28 cellular contexts compared by ENCODE assay signal in the genomic region with DNA sequence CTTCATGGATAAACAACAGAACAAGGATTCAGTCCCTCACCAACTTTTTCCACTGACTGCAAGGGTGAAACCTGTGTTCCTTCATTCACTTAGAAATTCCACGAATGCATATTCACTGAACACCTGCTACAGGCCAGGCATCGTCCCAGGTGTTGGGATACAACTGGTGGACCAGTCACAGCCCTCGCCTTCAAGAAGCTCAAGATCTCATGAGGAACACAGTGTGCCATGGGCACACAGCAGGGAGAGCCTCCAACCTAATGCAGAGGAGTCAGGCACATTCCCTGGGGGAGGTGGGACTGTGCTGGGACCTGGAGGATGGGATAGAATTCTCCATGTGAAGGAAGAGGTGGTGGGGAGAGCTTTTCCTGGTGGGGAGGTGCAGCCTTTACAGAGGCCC.
"Had no signal": no experiment of that assay in that cellular context is flagged by ENCODE, and none has a peak within 500 bp of the region (broad histone marks: within the 10 kb centered on the region; RNA-seq: fewer than 3 reads in every experiment).

No MANE protein-coding gene starts in this region.

- H3K27ac Mint-ChIP-seq: activated CD4-positive, alpha-beta memory T cell treated with anti-CD3 and anti-CD28 coated beads, Interleukin-2, amount 10 ng/mL, durations not matched to agents 7 days and 5 days; activated CD4-positive, alpha-beta T cell treated with anti-CD3 and anti-CD28 coated beads, Interleukin-2, amount 10 ng/mL, durations not matched to agents 24 days and 14 days; activated naive CD4-positive, alpha-beta T cell treated with anti-CD3 and anti-CD28 coated beads, Interleukin-2, amount 50 U/mL, for 24 hours; activated naive CD8-positive, alpha-beta T cell treated with anti-CD3 and anti-CD28 coated beads, Interleukin-2, amount 50 U/mL, for 24 hours; activated T-helper 2 cell treated with anti-CD3 and anti-CD28 coated beads, Interferon-gamma antibody, Interleukin-2, Interleukin-4, amounts not matched to agents 10 μg/mL and 5 μg/mL and 100 μg/mL, durations not matched to agents 14 hours and 24 hours and 36 hours; effector memory CD8-positive, alpha-beta T cell; mesothelial cell of epicardium; naive B cell; nephron progenitor cell; stimulated activated naive CD8-positive, alpha-beta T cell treated with anti-CD3 and anti-CD28 coated beads, Interleukin-15, Interleukin-2, amounts not matched to agents 100 ng/mL and 50 ng/mL, for 24 hours; T-helper 17 cell had no signal

- H3K36me3 ChIP-seq: ovary, prostate gland, WERI-Rb-1 had no signal

- ATAC-seq: activated naive CD8-positive, alpha-beta T cell treated with anti-CD3 and anti-CD28 coated beads, Interleukin-2, amount 50 U/mL, for 24 hours; effector memory CD8-positive, alpha-beta T cell; right cardiac atrium; SK-N-SH treated with all-trans-retinoic acid at 6 μM for 48 hours; T-helper 17 cell had no signal

- H3K27me3 ChIP-seq: ovary had no signal

- H3K36me3 Mint-ChIP-seq: activated naive CD4-positive, alpha-beta T cell treated with anti-CD3 and anti-CD28 coated beads, Interleukin-2, amount 50 U/mL, for 24 hours; naive B cell had no signal

- H3K9me3 Mint-ChIP-seq: activated CD4-positive, alpha-beta memory T cell treated with anti-CD3 and anti-CD28 coated beads, Interleukin-2, amount 10 ng/mL, durations not matched to agents 7 days and 5 days; activated CD4-positive, alpha-beta T cell treated with anti-CD3 and anti-CD28 coated beads, Interleukin-2, amount 10 ng/mL, durations not matched to agents 24 days and 14 days; activated naive CD4-positive, alpha-beta T cell treated with anti-CD3 and anti-CD28 coated beads, Interleukin-2, amount 50 U/mL, for 24 hours; activated naive CD8-positive, alpha-beta T cell treated with anti-CD3 and anti-CD28 coated beads, Interleukin-2, amount 50 U/mL, for 24 hours; activated T-helper 2 cell treated with anti-CD3 and anti-CD28 coated beads, Interferon-gamma antibody, Interleukin-2, Interleukin-4, amounts not matched to agents 10 μg/mL and 5 μg/mL and 100 μg/mL, durations not matched to agents 14 hours and 24 hours and 36 hours; effector memory CD8-positive, alpha-beta T cell; mesothelial cell of epicardium; naive B cell; nephron progenitor cell; stimulated activated naive CD8-positive, alpha-beta T cell treated with anti-CD3 and anti-CD28 coated beads, Interleukin-15, Interleukin-2, amounts not matched to agents 100 ng/mL and 50 ng/mL, for 24 hours had no signal

- H3K4me3 ChIP-seq: coronary artery, ovary, prostate gland had no signal

- H3K27ac ChIP-seq: ovary, prostate gland, WERI-Rb-1 had no signal

- H3K4me3 Mint-ChIP-seq: activated CD4-positive, alpha-beta memory T cell treated with anti-CD3 and anti-CD28 coated beads, Interleukin-2, amount 10 ng/mL, durations not matched to agents 7 days and 5 days; activated CD4-positive, alpha-beta T cell treated with anti-CD3 and anti-CD28 coated beads, Interleukin-2, amount 10 ng/mL, durations not matched to agents 24 days and 14 days; activated naive CD4-positive, alpha-beta T cell treated with anti-CD3 and anti-CD28 coated beads, Interleukin-2, amount 50 U/mL, for 24 hours; activated naive CD8-positive, alpha-beta T cell treated with anti-CD3 and anti-CD28 coated beads, Interleukin-2, amount 50 U/mL, for 24 hours; effector memory CD8-positive, alpha-beta T cell; mesothelial cell of epicardium; naive B cell; nephron progenitor cell; stimulated activated naive CD8-positive, alpha-beta T cell treated with anti-CD3 and anti-CD28 coated beads, Interleukin-15, Interleukin-2, amounts not matched to agents 100 ng/mL and 50 ng/mL, for 24 hours; T-helper 17 cell had no signal

- FAIRE-seq: bronchial epithelial cell, endothelial cell of umbilical vein had no signal

- DNase-seq: activated CD4-positive, alpha-beta memory T cell treated with anti-CD3 and anti-CD28 coated beads, Interleukin-2, amount 10 ng/mL, durations not matched to agents 7 days and 5 days; activated CD4-positive, alpha-beta T cell treated with anti-CD3 and anti-CD28 coated beads, Interleukin-2, amount 10 ng/mL, durations not matched to agents 24 days and 14 days; activated CD4-positive, CD25-positive, alpha-beta regulatory T cell treated with anti-CD3 and anti-CD28 coated beads, Interleukin-2, amount 50 U/mL, for 72 hours; activated naive CD8-positive, alpha-beta T cell treated with anti-CD3 and anti-CD28 coated beads, Interleukin-2, amount 50 U/mL, for 24 hours; activated T-cell treated with anti-CD3 and anti-CD28 coated beads, Interleukin-2, amount 50 U/mL, for 48 hours; amygdala; cerebellar nuclear complex; effector memory CD8-positive, alpha-beta T cell; kidney glomerular epithelial cell; mammary epithelial cell; naive B cell; nephron progenitor cell; ovary; right cardiac atrium; stimulated activated CD4-positive, alpha-beta T cell treated with anti-CD3 and anti-CD28 coated beads, Interleukin-2, amount 100 ng/mL, for 48 hours; substantia nigra; T-helper 17 cell; T1000; WERI-Rb-1 had no signal

- H3K9me3 ChIP-seq: ovary, prostate gland had no signal

- H3K4me1 Mint-ChIP-seq: activated CD4-positive, alpha-beta T cell treated with anti-CD3 and anti-CD28 coated beads, Interleukin-2, amount 10 ng/mL, durations not matched to agents 24 days and 14 days had no signal
